ENCODE assay signal across 9 cellular contexts in genomic region chr17:81651692-81652091, GRCh38. TPM values are rescaled to one million over a fixed set of nuclear protein-coding genes. Genes with fewer than 3 reads are reported as not detected.
DNase-seq lines count a peak whose midpoint lies in the region; FAIRE-seq and TF ChIP-seq lines count a peak whose summit lies in the region.
"Had no signal": no experiment of that assay in that cellular context is flagged by ENCODE, and none has a peak within 500 bp of the region (broad histone marks: within the 10 kb centered on the region; RNA-seq: fewer than 3 reads in every experiment).

No MANE protein-coding gene starts in this region.

- TF ChIP-seq CTCF in bronchial epithelial cell (IDR thresholded peaks at IDR 0.05; ENCODE audit: insufficient read depth, low read length, severe bottlenecking), result no peak
- no peak for TF ChIP-seq CTCF in osteoblast (IDR thresholded peaks at IDR 0.05; ENCODE audit: extremely low read depth, low read depth, low read length)
- TF ChIP-seq CTCF in vagina (IDR thresholded peaks at IDR 0.05), result no peak

- peaks cover 4% of the 10 kb centered on the region for H3K9me3 ChIP-seq in osteoblast (ENCODE audit: low read depth, low read length)
- H3K9me3 ChIP-seq in vagina, result no peaks in the 10 kb centered on the region

- H3K4me3 ChIP-seq in bronchial epithelial cell (ENCODE audit: low read depth, low read length) (no peak overlapping the region), osteoblast (ENCODE audit: insufficient read depth, low read length) (no peak overlapping the region), vagina (no peak overlapping the region)

- no peaks in the 10 kb centered on the region for H4K20me1 ChIP-seq in osteoblast (ENCODE audit: insufficient read depth, low read length)

- DNase-seq in EL, result peak; percentile 96
- peak; percentile 85 for DNase-seq in NCI-H2196 (lab: John Stamatoyannopoulos, UW; ENCODE audit: unreplicated experiment)
- DNase-seq in bronchial epithelial cell (ENCODE audit: low read depth), result peak; percentile 33
- DNase-seq in osteoblast (ENCODE audit: insufficient read length, low spot score, missing footprints), result peak; percentile 99
- no peak for DNase-seq in NCI-H1092 (lab: John Stamatoyannopoulos, UW)
- DNase-seq in vagina (ENCODE audit: extremely low spot score in 2 of 2), result no peak
- DNase-seq in posterior cingulate gyrus, result no peak
- DNase-seq: NCI-H1930 had no signal

- H3K27me3 ChIP-seq in bronchial epithelial cell (ENCODE audit: control insufficient read depth, insufficient read depth, low read length), result peaks cover 9% of the 10 kb centered on the region
- peaks cover 24% of the 10 kb centered on the region for H3K27me3 ChIP-seq in osteoblast (ENCODE audit: insufficient read depth, low read length)
- H3K27me3 ChIP-seq in vagina, result no peaks in the 10 kb centered on the region

- no peak overlapping the region for H3K4me2 ChIP-seq in osteoblast (ENCODE audit: insufficient read depth, low read length)

- no peak for TF ChIP-seq POLR2A in vagina (IDR thresholded peaks at IDR 0.05)

- no peak for FAIRE-seq in bronchial epithelial cell (lab: Jason Lieb, UNC)

- H3K27ac ChIP-seq in osteoblast (ENCODE audit: low read depth, low read length) (no peak overlapping the region), vagina (no peak overlapping the region)
- H3K27ac ChIP-seq: VCaP had no signal

- H3K36me3 ChIP-seq in bronchial epithelial cell (ENCODE audit: control insufficient read depth, insufficient read depth, low read length) (no peaks in the 10 kb centered on the region), osteoblast (ENCODE audit: insufficient read depth, low read length) (no peaks in the 10 kb centered on the region), vagina (no peaks in the 10 kb centered on the region)

- no peak overlapping the region for H2AFZ ChIP-seq in osteoblast (ENCODE audit: low read length)

- intact Hi-C loops in vagina (cut with DNase I) (no loop called here), posterior cingulate gyrus (cut with DNase I) (no loop called here)

- H3K4me1 ChIP-seq in osteoblast (ENCODE audit: insufficient read depth, low read length) (no peaks in the 10 kb centered on the region), vagina (no peaks in the 10 kb centered on the region)

- no peaks in the 10 kb centered on the region for H3K79me2 ChIP-seq in osteoblast (ENCODE audit: insufficient read depth, low read length)

RNA-seq across cellular contexts. Expression of gene PDE6G, which starts 4.7 kb away (rescaled TPM):
- not detected in 2 replicates for total RNA-seq in bronchial epithelial cell
- not detected in 2 replicates for total RNA-seq in osteoblast
- not detected for total RNA-seq in vagina

RNA-seq across cellular contexts. Expression of gene TSPAN10, which starts 14.7 kb away (rescaled TPM):
- total RNA-seq in bronchial epithelial cell, result 0.53 and 0.64 TPM in 2 replicates
- total RNA-seq in osteoblast, result 2.9 and 11.5 TPM in 2 replicates
- not detected for total RNA-seq in vagina

RNA-seq across cellular contexts. Expression of gene OXLD1, which starts 14.7 kb away (rescaled TPM):
- total RNA-seq in bronchial epithelial cell (47.7 and 73.7 TPM in 2 replicates), osteoblast (21.0 and 21.5 TPM in 2 replicates), vagina (43.0 TPM)

RNA-seq across cellular contexts. Expression of gene NPLOC4, which starts 14.8 kb away (rescaled TPM):
- total RNA-seq in bronchial epithelial cell (60.0 and 61.2 TPM in 2 replicates), osteoblast (97.8 and 118 TPM in 2 replicates), vagina (68.3 TPM)

RNA-seq across cellular contexts. Expression of gene CCDC137, which starts 14.8 kb away (rescaled TPM):
- 6.8 and 10.2 TPM in 2 replicates for total RNA-seq in bronchial epithelial cell
- total RNA-seq in osteoblast, result 4.7 and 5.6 TPM in 2 replicates
- 13.8 TPM for total RNA-seq in vagina

Comparison
In these comparisons a context has a peak if more than half of its experiments do, and no peak if none do; other contexts are left out.
1. DNase-seq: peak in EL (single experiment), NCI-H2196 (single experiment), bronchial epithelial cell (single experiment) and osteoblast (single experiment); none in NCI-H1092 (single experiment), vagina (0 of 2) and posterior cingulate gyrus (0 of 10).